ENCODE assay signal across 16 cellular contexts in the genomic region with DNA sequence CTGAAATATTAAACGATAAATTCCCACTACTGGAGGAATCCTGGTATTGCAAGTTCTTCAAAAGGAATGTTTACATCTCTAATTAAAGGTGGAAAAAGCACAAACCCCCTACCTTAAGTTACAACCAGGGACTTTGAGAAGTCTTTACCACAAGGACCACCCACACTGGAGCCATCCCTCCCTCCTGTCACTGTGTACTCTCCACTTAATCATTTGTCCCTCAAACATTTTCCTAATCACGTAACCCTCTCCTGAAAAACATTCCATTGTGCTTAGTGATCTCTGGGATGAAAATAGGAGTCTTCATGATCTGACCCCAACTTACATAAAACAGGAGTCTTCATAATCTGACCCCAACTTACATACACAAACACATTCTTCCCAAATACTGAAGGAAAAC.
"Had no signal": no experiment of that assay in that cellular context is flagged by ENCODE, and none has a peak within 500 bp of the region (broad histone marks: within the 10 kb centered on the region; RNA-seq: fewer than 3 reads in every experiment).

No MANE protein-coding gene starts in this region.

- H3K4me3 Mint-ChIP-seq: activated CD4-positive, alpha-beta T cell treated with anti-CD3 and anti-CD28 coated beads for 36 hours; activated naive CD4-positive, alpha-beta T cell treated with anti-CD3 and anti-CD28 coated beads, Interleukin-2, amount 50 U/mL, for 24 hours; memory B cell; naive thymus-derived CD4-positive, alpha-beta T cell; stimulated activated memory B cell treated with anti-CD40 and anti-IgM and Interleukin-4, amounts not matched to agents 10 μg/mL and 1 μg/mL and 100 μg/mL, for 72 hours; WTC11 had no signal

- H3K9me3 ChIP-seq: esophagus muscularis mucosa, gastroesophageal sphincter, mucosa of descending colon, ovary, spleen had no signal

- DNase-seq: activated CD4-positive, alpha-beta T cell treated with anti-CD3 and anti-CD28 coated beads for 36 hours; activated CD4-positive, alpha-beta T cell treated with anti-CD3 and anti-CD28 coated beads, Interleukin-2, amount 50 U/mL, for 48 hours; activated gamma-delta T cell; effector CD4-positive, alpha-beta T cell; mucosa of descending colon; naive thymus-derived CD4-positive, alpha-beta T cell; ovary; spleen; stimulated activated CD4-positive, alpha-beta T cell treated with anti-CD3 and anti-CD28 coated beads, Interleukin-4, amount 100 ng/mL, for 4 hours had no signal

- H3K27me3 ChIP-seq: esophagus muscularis mucosa, gastroesophageal sphincter, ovary, spleen had no signal

- H3K4me1 Mint-ChIP-seq: activated CD4-positive, alpha-beta T cell treated with anti-CD3 and anti-CD28 coated beads for 36 hours; activated naive CD4-positive, alpha-beta T cell treated with anti-CD3 and anti-CD28 coated beads, Interleukin-2, amount 50 U/mL, for 24 hours; memory B cell; stimulated activated memory B cell treated with anti-CD40 and anti-IgM and Interleukin-4, amounts not matched to agents 10 μg/mL and 1 μg/mL and 100 μg/mL, for 72 hours; WTC11 had no signal

- H3K27ac ChIP-seq: esophagus muscularis mucosa, gastroesophageal sphincter, ovary, spleen had no signal

- H3K4me3 ChIP-seq: esophagus muscularis mucosa, gastroesophageal sphincter, mucosa of descending colon, ovary, spleen had no signal

- H3K27me3 Mint-ChIP-seq: stimulated activated memory B cell treated with anti-CD40 and anti-IgM and Interleukin-4, amounts not matched to agents 10 μg/mL and 1 μg/mL and 100 μg/mL, for 72 hours had no signal

- H3K36me3 Mint-ChIP-seq: activated naive CD4-positive, alpha-beta T cell treated with anti-CD3 and anti-CD28 coated beads, Interleukin-2, amount 50 U/mL, for 24 hours; stimulated activated memory B cell treated with anti-CD40 and anti-IgM and Interleukin-4, amounts not matched to agents 10 μg/mL and 1 μg/mL and 100 μg/mL, for 72 hours; WTC11 had no signal

- H3K4me1 ChIP-seq: esophagus muscularis mucosa, gastroesophageal sphincter, spleen had no signal

- H3K27ac Mint-ChIP-seq: activated CD4-positive, alpha-beta T cell treated with anti-CD3 and anti-CD28 coated beads for 36 hours; activated naive CD4-positive, alpha-beta T cell treated with anti-CD3 and anti-CD28 coated beads, Interleukin-2, amount 50 U/mL, for 24 hours; memory B cell; naive thymus-derived CD4-positive, alpha-beta T cell; stimulated activated memory B cell treated with anti-CD40 and anti-IgM and Interleukin-4, amounts not matched to agents 10 μg/mL and 1 μg/mL and 100 μg/mL, for 72 hours; WTC11 had no signal

- H3K36me3 ChIP-seq: esophagus muscularis mucosa, gastroesophageal sphincter, ovary, spleen had no signal

- ATAC-seq: activated CD4-positive, alpha-beta T cell treated with anti-CD3 and anti-CD28 coated beads for 36 hours; gastroesophageal sphincter; mucosa of descending colon; naive thymus-derived CD4-positive, alpha-beta T cell; sciatic nerve; stimulated activated memory B cell treated with anti-CD40 and anti-IgM and Interleukin-4, amounts not matched to agents 10 μg/mL and 1 μg/mL and 100 μg/mL, for 72 hours; WTC11 had no signal

- H3K9me3 Mint-ChIP-seq: activated naive CD4-positive, alpha-beta T cell treated with anti-CD3 and anti-CD28 coated beads, Interleukin-2, amount 50 U/mL, for 24 hours; memory B cell; stimulated activated memory B cell treated with anti-CD40 and anti-IgM and Interleukin-4, amounts not matched to agents 10 μg/mL and 1 μg/mL and 100 μg/mL, for 72 hours had no signal
